In the genomic region with DNA sequence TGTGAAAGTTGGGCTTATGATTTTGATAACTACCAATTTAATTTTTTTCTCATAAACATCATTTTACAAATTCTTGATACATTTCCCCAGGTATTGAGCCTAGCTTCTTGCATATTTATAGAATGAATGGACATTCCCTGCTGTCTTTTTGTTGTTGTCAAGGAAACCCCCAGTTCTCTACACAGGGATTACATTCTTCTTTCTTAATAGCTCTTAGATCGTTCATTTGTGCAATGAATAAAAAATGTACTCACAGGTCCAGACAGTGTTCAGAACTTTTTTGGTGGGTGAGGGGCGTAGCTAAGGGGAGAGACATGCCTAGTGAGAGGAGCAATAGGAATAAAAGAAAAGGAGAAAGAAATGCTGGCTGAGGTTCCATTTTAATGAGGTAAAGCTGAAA, we compare ENCODE assay signal across 26 cellular contexts. TPM values are rescaled to one million over a fixed set of nuclear protein-coding genes. Genes with fewer than 3 reads are reported as not detected.
DNase-seq lines count a peak whose midpoint lies in the region; ATAC-seq and TF ChIP-seq lines count a peak whose summit lies in the region.
"Had no signal": no experiment of that assay in that cellular context is flagged by ENCODE, and none has a peak within 500 bp of the region (broad histone marks: within the 10 kb centered on the region; RNA-seq: fewer than 3 reads in every experiment).

No MANE protein-coding gene starts in this region.

- no peak for TF ChIP-seq CTCF in CD14-positive monocyte (IDR thresholded peaks at IDR 0.05)
- TF ChIP-seq CTCF in SK-N-SH (IDR thresholded peaks at IDR 0.05): no peak
- TF ChIP-seq CTCF in fibroblast of pulmonary artery (IDR thresholded peaks at IDR 0.05; ENCODE audit: low read length, missing control alignments): no peak
- TF ChIP-seq CTCF in neural progenitor cell (IDR thresholded peaks at IDR 0.05): no peak
- no peak for TF ChIP-seq CTCF in osteoblast (IDR thresholded peaks at IDR 0.05; ENCODE audit: extremely low read depth, low read depth, low read length)

- no peak for TF ChIP-seq RAD21 in SK-N-SH (IDR thresholded peaks at IDR 0.05; ENCODE audit: low read length)

- H3K9me3 ChIP-seq in SK-N-SH (no peaks in the 10 kb centered on the region), neural progenitor cell (ENCODE audit: low read depth) (no peaks in the 10 kb centered on the region), osteoblast (ENCODE audit: low read depth, low read length) (no peaks in the 10 kb centered on the region)
- H3K9me3 ChIP-seq: A549, body of pancreas, heart right ventricle, Peyer's patch, vagina had no signal

- peaks cover 30% of the 10 kb centered on the region for H3F3A ChIP-seq in SK-N-SH (replicated peaks; ENCODE audit: insufficient read depth)
- no peaks in the 10 kb centered on the region for H3F3A ChIP-seq in neural progenitor cell (ENCODE audit: low read depth)

- WGBS in SK-N-SH (ENCODE audit: low lambda C conversion rate): 69% methylated on average over 2 of the region's 2 CpGs

- H3K27ac ChIP-seq in SK-N-SH (ENCODE audit: low read depth in 2 of 2, low read length in 1 of 2) (peak overlapping the region in 1 of 2 experiments; percentile 29; a peak in 2 of 4 replicates), neural progenitor cell (no peak overlapping the region), osteoblast (ENCODE audit: low read depth, low read length) (no peak overlapping the region)
- H3K27ac ChIP-seq: A549, body of pancreas, heart right ventricle, Peyer's patch, skin epidermis, vagina had no signal

- H2AFZ ChIP-seq in SK-N-SH (ENCODE audit: low read depth) (no peak overlapping the region), neural progenitor cell (replicated peaks) (no peak overlapping the region), osteoblast (ENCODE audit: low read length) (no peak overlapping the region)

- CTCF ChIA-PET in SK-N-SH (lab: Yijun Ruan, JAX): interaction anchor here (1.0 to 1.6 kb wide), 3 partner anchors 18 to 1219 kb away, joined by 3 read pairs; no protein-coding TSS in a partner anchor

- no peak for TF ChIP-seq EP300 in SK-N-SH (IDR thresholded peaks at IDR 0.05; ENCODE audit: borderline replicate concordance in 1 of 2, low read depth in 1 of 2, low read length in 1 of 2)

- no peaks in the 10 kb centered on the region; a peak in 2 of 4 replicates for H3K4me1 ChIP-seq in SK-N-SH (ENCODE audit: control insufficient read depth in 1 of 2, insufficient read depth in 2 of 2, low read depth in 1 of 2, low read length in 1 of 2)
- peaks cover 4% of the 10 kb centered on the region for H3K4me1 ChIP-seq in neural progenitor cell
- H3K4me1 ChIP-seq in osteoblast (ENCODE audit: insufficient read depth, low read length): no peaks in the 10 kb centered on the region
- H3K4me1 ChIP-seq: A549, body of pancreas, heart right ventricle, Peyer's patch, vagina had no signal

- H3K27me3 Mint-ChIP-seq in CD14-positive monocyte (ENCODE audit: low read depth in 3 of 3) (peaks cover 0 to 1% (median 0%) of the 10 kb centered on the region in 3 donors), neural progenitor cell (ENCODE audit: insufficient read depth, low read depth) (no peaks in the 10 kb centered on the region)
- no peaks in the 10 kb centered on the region for H3K27me3 Mint-ChIP-seq in effector memory CD8-positive, alpha-beta T cell

- peaks cover 34% of the 10 kb centered on the region; the same call in 1 of the 2 replicates for H3K79me2 ChIP-seq in SK-N-SH (ENCODE audit: insufficient read depth)
- no peaks in the 10 kb centered on the region for H3K79me2 ChIP-seq in neural progenitor cell (ENCODE audit: low read depth)
- no peaks in the 10 kb centered on the region for H3K79me2 ChIP-seq in osteoblast (ENCODE audit: insufficient read depth, low read length)

- H4K20me1 ChIP-seq in SK-N-SH (ENCODE audit: insufficient read depth): no peaks in the 10 kb centered on the region
- H4K20me1 ChIP-seq in neural progenitor cell (ENCODE audit: low read depth): no peaks in the 10 kb centered on the region
- H4K20me1 ChIP-seq in osteoblast (ENCODE audit: insufficient read depth, low read length): no peaks in the 10 kb centered on the region

- H3K4me2 ChIP-seq in SK-N-SH (no peak overlapping the region), neural progenitor cell (no peak overlapping the region), osteoblast (ENCODE audit: insufficient read depth, low read length) (no peak overlapping the region)
- H3K4me2 ChIP-seq: A549 had no signal

- peak overlapping the region; percentile 12; the same call in 1 of the 2 replicates for H3K9ac ChIP-seq in SK-N-SH
- H3K9ac ChIP-seq in neural progenitor cell: no peak overlapping the region

- no peak for ATAC-seq in effector memory CD8-positive, alpha-beta T cell (replicated peaks)
- ATAC-seq: A549, body of pancreas, heart right ventricle had no signal

- H3K4me3 ChIP-seq in SK-N-SH (ENCODE audit: low read depth in 2 of 2, low read length in 1 of 2) (no peak overlapping the region), fibroblast of pulmonary artery (replicated peaks; ENCODE audit: low read depth, low read length) (no peak overlapping the region), neural progenitor cell (no peak overlapping the region), osteoblast (ENCODE audit: insufficient read depth, low read length) (no peak overlapping the region)
- H3K4me3 ChIP-seq: A549, body of pancreas, heart right ventricle, Peyer's patch, skin epidermis, vagina had no signal

- DNase-seq in CD14-positive monocyte (ENCODE audit: low spot score) (no peak), SK-N-SH (no peak), fibroblast of pulmonary artery (ENCODE audit: low read depth) (peak; percentile 32), neural progenitor cell (ENCODE audit: low spot score) (no peak), osteoblast (ENCODE audit: insufficient read length, low spot score, missing footprints) (no peak), NCI-H526 treated with DMSO at 0.1 percent for 48 hours (lab: John Stamatoyannopoulos, UW) (no peak)
- no peak for DNase-seq in effector memory CD8-positive, alpha-beta T cell
- no peak for DNase-seq in effector CD4-positive, alpha-beta T cell
- DNase-seq: activated CD4-positive, alpha-beta T cell treated with anti-CD3 and anti-CD28 coated beads for 1 hour; activated naive CD8-positive, alpha-beta T cell treated with anti-CD3 and anti-CD28 coated beads for 36 hours; activated T-cell treated with anti-CD3 and anti-CD28 coated beads for 4 hours; body of pancreas; COR-L47; DMS53; HCEC 1CT; heart right ventricle; mesenchymal stem cell; NCI-H1048; NCI-H187; NCI-H69; Peyer's patch had no signal

- H3K9me3 Mint-ChIP-seq in CD14-positive monocyte: no peaks in the 10 kb centered on the region
- no peaks in the 10 kb centered on the region for H3K9me3 Mint-ChIP-seq in neural progenitor cell
- no peaks in the 10 kb centered on the region for H3K9me3 Mint-ChIP-seq in effector memory CD8-positive, alpha-beta T cell
- H3K9me3 Mint-ChIP-seq: activated naive CD8-positive, alpha-beta T cell treated with anti-CD3 and anti-CD28 coated beads for 36 hours; stimulated activated naive CD8-positive, alpha-beta T cell treated with anti-CD3 and anti-CD28 coated beads, Interleukin-15, Interleukin-2, amounts not matched to agents 100 ng/mL and 50 ng/mL, for 24 hours; T-helper 1 cell treated with Interleukin-12 subunit alpha and Interleukin-12 subunit beta and Interleukin-4 antibody, amounts not matched to agents 30 μg/mL and 1 μg/mL, for 36 hours had no signal

- H3K4me3 Mint-ChIP-seq in CD14-positive monocyte (no peak overlapping the region), neural progenitor cell (peak overlapping the region; percentile 67)
- H3K4me3 Mint-ChIP-seq in effector memory CD8-positive, alpha-beta T cell: no peak overlapping the region
- H3K4me3 Mint-ChIP-seq: activated naive CD8-positive, alpha-beta T cell treated with anti-CD3 and anti-CD28 coated beads for 36 hours; stimulated activated naive CD8-positive, alpha-beta T cell treated with anti-CD3 and anti-CD28 coated beads, Interleukin-15, Interleukin-2, amounts not matched to agents 100 ng/mL and 50 ng/mL, for 24 hours; T-helper 1 cell treated with Interleukin-12 subunit alpha and Interleukin-12 subunit beta and Interleukin-4 antibody, amounts not matched to agents 30 μg/mL and 1 μg/mL, for 36 hours had no signal

- H3K27me3 ChIP-seq in SK-N-SH (ENCODE audit: insufficient read depth): no peaks in the 10 kb centered on the region
- H3K27me3 ChIP-seq in neural progenitor cell: no peaks in the 10 kb centered on the region
- H3K27me3 ChIP-seq in osteoblast (ENCODE audit: insufficient read depth, low read length): no peaks in the 10 kb centered on the region
- H3K27me3 ChIP-seq: body of pancreas, heart right ventricle, Peyer's patch, vagina had no signal

- intact Hi-C loops in CD14-positive monocyte (cut with micrococcal nuclease): no loop called here

- H3K27ac Mint-ChIP-seq in CD14-positive monocyte (peak overlapping the region in 4 of 7 donors; percentile 7 to 75 (median 29)), neural progenitor cell (peak overlapping the region; percentile 85)
- H3K27ac Mint-ChIP-seq in effector memory CD8-positive, alpha-beta T cell: no peak overlapping the region
- H3K27ac Mint-ChIP-seq: activated naive CD8-positive, alpha-beta T cell treated with anti-CD3 and anti-CD28 coated beads for 36 hours; stimulated activated naive CD8-positive, alpha-beta T cell treated with anti-CD3 and anti-CD28 coated beads, Interleukin-15, Interleukin-2, amounts not matched to agents 100 ng/mL and 50 ng/mL, for 24 hours; T-helper 1 cell treated with Interleukin-12 subunit alpha and Interleukin-12 subunit beta and Interleukin-4 antibody, amounts not matched to agents 30 μg/mL and 1 μg/mL, for 36 hours had no signal

- POLR2A ChIA-PET in SK-N-SH (lab: Yijun Ruan, JAX): no interaction called here

- H3K36me3 ChIP-seq in SK-N-SH (replicated peaks in 1 of 2; ENCODE audit: control insufficient read depth in 1 of 2, insufficient read depth in 2 of 2, low read length in 1 of 2) (peaks cover 13 to 62% of the 10 kb centered on the region in 2 experiments), neural progenitor cell (peaks cover 4% of the 10 kb centered on the region), osteoblast (ENCODE audit: insufficient read depth, low read length) (peaks cover 5% of the 10 kb centered on the region)
- H3K36me3 ChIP-seq: Peyer's patch, vagina had no signal

- H3K9me2 ChIP-seq in SK-N-SH: no peaks in the 10 kb centered on the region

- H3K36me3 Mint-ChIP-seq in CD14-positive monocyte: peaks cover 59 to 74% of the 10 kb centered on the region in 2 donors
- H3K36me3 Mint-ChIP-seq in neural progenitor cell: peaks cover 29% of the 10 kb centered on the region
- H3K36me3 Mint-ChIP-seq in effector memory CD8-positive, alpha-beta T cell (ENCODE audit: insufficient read depth): no peaks in the 10 kb centered on the region
- H3K36me3 Mint-ChIP-seq: activated naive CD8-positive, alpha-beta T cell treated with anti-CD3 and anti-CD28 coated beads for 36 hours had no signal

- H3K4me1 Mint-ChIP-seq in CD14-positive monocyte (peaks cover 13% of the 10 kb centered on the region), neural progenitor cell (peaks cover 32% of the 10 kb centered on the region)
- H3K4me1 Mint-ChIP-seq in effector memory CD8-positive, alpha-beta T cell (ENCODE audit: low read depth in 2 of 2): no peaks in the 10 kb centered on the region
- H3K4me1 Mint-ChIP-seq: activated naive CD8-positive, alpha-beta T cell treated with anti-CD3 and anti-CD28 coated beads for 36 hours had no signal

RNA-seq across cellular contexts. Expression of gene VCAN, which starts 58.6 kb away (rescaled TPM):
- polyA plus RNA-seq in CD14-positive monocyte: 100 to 1,000 TPM; 417 to 844 TPM
- polyA plus RNA-seq in SK-N-SH (2012; rRNA removed): 142 and 147 TPM in 2 replicates
- polyA plus RNA-seq in SK-N-SH (2012; cell fraction: cytosol; rRNA removed): 128 and 146 TPM in 2 replicates
- 105 and 212 TPM in 2 replicates for polyA plus RNA-seq in SK-N-SH (2012; cell fraction: nucleus; rRNA removed)
- total RNA-seq in neural progenitor cell (ENCODE audit: low replicate concordance): 71.6 and 101 TPM in 2 replicates
- 543 and 658 TPM in 2 replicates for total RNA-seq in osteoblast
- total RNA-seq: activated naive CD8-positive, alpha-beta T cell treated with anti-CD3 and anti-CD28 coated beads for 36 hours had no signal

Comparison
In these comparisons a context has a peak if more than half of its experiments do, and no peak if none do; other contexts are left out.
1. H3K27ac Mint-ChIP-seq: peak in CD14-positive monocyte (4 of 7) and neural progenitor cell (single experiment); none in effector memory CD8-positive, alpha-beta T cell (0 of 2).